ENCODE assay signal across 10 cellular contexts in the genomic region with DNA sequence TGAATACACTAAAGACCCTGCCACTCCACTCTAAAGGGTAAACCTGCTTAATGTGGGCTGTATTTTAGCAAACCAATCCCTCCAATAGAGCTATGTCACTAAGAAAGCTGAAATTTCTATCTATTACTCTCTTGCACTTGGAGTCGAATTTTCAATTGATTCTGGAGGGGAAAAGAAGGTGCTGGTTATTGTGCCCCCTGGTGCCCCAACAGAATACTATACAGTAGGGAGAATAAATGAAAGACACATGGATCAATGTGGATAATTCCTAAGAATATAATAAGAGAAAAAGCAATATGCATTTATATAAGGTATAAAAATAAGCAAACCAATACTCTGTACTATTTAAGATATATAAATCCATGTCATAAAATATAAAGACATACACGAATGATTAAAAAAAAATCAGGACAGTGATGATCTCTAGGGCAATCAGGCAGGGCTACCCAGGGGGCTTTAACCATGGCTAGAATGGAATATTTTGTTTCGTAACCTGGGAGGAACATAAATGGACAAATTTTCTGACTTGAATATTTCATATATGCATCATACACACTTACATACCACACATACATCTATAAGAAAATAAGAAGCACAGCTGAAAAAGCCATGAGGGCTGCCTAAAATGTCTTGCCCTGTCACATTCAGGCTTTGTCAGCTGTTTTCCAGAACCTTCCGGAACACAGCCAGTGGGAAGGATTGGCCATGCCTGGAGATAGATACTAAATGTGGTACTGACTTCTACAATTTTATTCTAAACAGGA. TPM values are rescaled to one million over a fixed set of nuclear protein-coding genes. Genes with fewer than 3 reads are reported as not detected.
A peak's percentile ranks its signal among the peaks of the same experiment; 100 is the strongest.
DNase-seq lines count a peak whose midpoint lies in the region; ATAC-seq, FAIRE-seq and TF ChIP-seq lines count a peak whose summit lies in the region.
"Had no signal": no experiment of that assay in that cellular context is flagged by ENCODE, and none has a peak within 500 bp of the region (broad histone marks: within the 10 kb centered on the region; RNA-seq: fewer than 3 reads in every experiment).

No MANE protein-coding gene starts in this region.

- H3K27ac Mint-ChIP-seq in activated CD8-positive, alpha-beta T cell treated with anti-CD3 and anti-CD28 coated beads for 36 hours = no peak overlapping the region
- H3K27ac Mint-ChIP-seq: CD8-positive, alpha-beta memory T cell had no signal

- no peak overlapping the region for H3K4me3 Mint-ChIP-seq in activated CD8-positive, alpha-beta T cell treated with anti-CD3 and anti-CD28 coated beads for 36 hours
- H3K4me3 Mint-ChIP-seq: CD8-positive, alpha-beta memory T cell had no signal

- POLR2A ChIA-PET in activated CD8-positive, alpha-beta T cell treated with anti-CD3 and anti-CD28 coated beads for 36 hours (lab: Charles Lee) = no interaction called here

- ATAC-seq in activated CD8-positive, alpha-beta T cell treated with anti-CD3 and anti-CD28 coated beads for 36 hours = no peak
- ATAC-seq in left colon (peak; percentile 59), GM19351 (IDR thresholded peaks at IDR 0.05; ENCODE audit: unreplicated experiment) (no peak), GM21447 (IDR thresholded peaks at IDR 0.05; ENCODE audit: unreplicated experiment) (no peak)

- FAIRE-seq in HTR-8/SVneo (lab: Jason Lieb, UNC) = no peak

- CTCF ChIA-PET in activated CD8-positive, alpha-beta T cell treated with anti-CD3 and anti-CD28 coated beads for 36 hours (lab: Charles Lee) = interaction anchor here (0.6 to 0.7 kb wide), 3 partner anchors 15 to 836 kb away, joined by 3 read pairs; no protein-coding TSS in a partner anchor

- no peaks in the 10 kb centered on the region for H3K9me3 ChIP-seq in vagina

- peaks cover 14% of the 10 kb centered on the region for H3K4me1 Mint-ChIP-seq in activated CD8-positive, alpha-beta T cell treated with anti-CD3 and anti-CD28 coated beads for 36 hours (ENCODE audit: low read depth)

- no peaks in the 10 kb centered on the region for H3K36me3 Mint-ChIP-seq in activated CD8-positive, alpha-beta T cell treated with anti-CD3 and anti-CD28 coated beads for 36 hours (ENCODE audit: low read depth)

- H3K9me3 Mint-ChIP-seq in activated CD8-positive, alpha-beta T cell treated with anti-CD3 and anti-CD28 coated beads for 36 hours = no peaks in the 10 kb centered on the region
- H3K9me3 Mint-ChIP-seq: CD8-positive, alpha-beta memory T cell had no signal

- no peaks in the 10 kb centered on the region for H3K4me1 ChIP-seq in vagina

- no peaks in the 10 kb centered on the region for H3K27me3 ChIP-seq in vagina

- no peak overlapping the region for H3K27ac ChIP-seq in vagina

- peak; percentile 44 for TF ChIP-seq CTCF in activated CD8-positive, alpha-beta T cell treated with anti-CD3 and anti-CD28 coated beads for 36 hours (IDR thresholded peaks at IDR 0.05)
- TF ChIP-seq CTCF in vagina (IDR thresholded peaks at IDR 0.05) = peak in 1 of 3 experiments; percentile 41

- H3K36me3 ChIP-seq in vagina = no peaks in the 10 kb centered on the region

- no peak overlapping the region for H3K4me3 ChIP-seq in vagina

- H3K27me3 Mint-ChIP-seq in activated CD8-positive, alpha-beta T cell treated with anti-CD3 and anti-CD28 coated beads for 36 hours = peaks cover 4% of the 10 kb centered on the region

- intact Hi-C loops in activated CD8-positive, alpha-beta T cell treated with anti-CD3 and anti-CD28 coated beads for 36 hours (cut with micrococcal nuclease) = no loop called here
- intact Hi-C loops in left colon (cut with DNase I, micrococcal nuclease) (loop anchor here in 1 of 2 donors (5.0 kb wide), 1 partner anchor 858 kb away; no protein-coding TSS in a partner anchor), vagina (cut with DNase I) (no loop called here)

- DNase-seq in NCI-H1436 (lab: John Stamatoyannopoulos, UW) (peak; percentile 11), NCI-H1436 treated with DMSO at 0.1 percent for 48 hours (lab: John Stamatoyannopoulos, UW) (no peak), HTR-8/SVneo (ENCODE audit: insufficient read length, low spot score) (peak; percentile 32), left colon (no peak), vagina (ENCODE audit: extremely low spot score in 2 of 2) (no peak)
- peak; percentile 19 for DNase-seq in activated CD8-positive, alpha-beta T cell treated with anti-CD3 and anti-CD28 coated beads for 36 hours
- DNase-seq: right cardiac atrium had no signal

- no peak for TF ChIP-seq POLR2A in vagina (IDR thresholded peaks at IDR 0.05)

RNA-seq across cellular contexts. Expression of a gene that starts 54.4 kb away (rescaled TPM):
- 1 to 10 TPM; 6.6 to 8.4 TPM for total RNA-seq in activated CD8-positive, alpha-beta T cell treated with anti-CD3 and anti-CD28 coated beads for 36 hours
- total RNA-seq in left colon = 1 to 10 TPM; 5.8 to 7.7 TPM
- 9.6 TPM for total RNA-seq in vagina

RNA-seq across cellular contexts. Expression of a gene that starts 55.6 kb away (rescaled TPM):
- 100 to 1,000 TPM in 1 of 2 experiments, 10 to 100 TPM in 1; 97.2 to 103 TPM for total RNA-seq in activated CD8-positive, alpha-beta T cell treated with anti-CD3 and anti-CD28 coated beads for 36 hours
- total RNA-seq in left colon (10 to 100 TPM; 12.6 to 13.2 TPM), vagina (10.8 TPM)

Comparison
In these comparisons a context has a peak if more than half of its experiments do, and no peak if none do; other contexts are left out.
1. DNase-seq: peak in NCI-H1436 (single experiment), HTR-8/SVneo (single experiment) and activated CD8-positive, alpha-beta T cell treated with anti-CD3 and anti-CD28 coated beads for 36 hours (single experiment); none in NCI-H1436 treated with DMSO at 0.1 percent for 48 hours (single experiment), left colon (0 of 2) and vagina (0 of 2).